In genomic region chr4:14924945-14925344, GRCh38 we compare ENCODE assay signal across 27 cellular contexts.
DNase-seq lines count a peak whose midpoint lies in the region; ATAC-seq and TF ChIP-seq lines count a peak whose summit lies in the region.
"Had no signal": no experiment of that assay in that cellular context is flagged by ENCODE, and none has a peak within 500 bp of the region (broad histone marks: within the 10 kb centered on the region; RNA-seq: fewer than 3 reads in every experiment).

No MANE protein-coding gene starts in this region.

- H3K4me3 Mint-ChIP-seq in MCF 10A (ENCODE audit: unreplicated experiment) = no peak overlapping the region
- H3K4me3 Mint-ChIP-seq in immature natural killer cell = no peak overlapping the region
- no peak overlapping the region for H3K4me3 Mint-ChIP-seq in type B pancreatic cell
- H3K4me3 Mint-ChIP-seq: activated B cell treated with CpG ODN at 0.5 μM for 24 hours; CD4-positive, CD25-positive, alpha-beta regulatory T cell; stimulated activated naive B cell treated with anti-CD40 and anti-IgM and Interleukin-4, amounts not matched to agents 10 μg/mL and 1 μg/mL and 100 μg/mL, for 72 hours had no signal

- BruUV-seq in MCF 10A (replicated peaks; lab: Mats Ljungman, UMichigan) = no TSS peak

- TF ChIP-seq CTCF in MCF 10A (IDR thresholded peaks at IDR 0.05; ENCODE audit: unreplicated experiment) = no peak
- no peak for TF ChIP-seq CTCF in breast epithelium (IDR thresholded peaks at IDR 0.05)
- TF ChIP-seq CTCF in type B pancreatic cell (conservative IDR thresholded peaks at IDR 0.05) = no peak
- no peak for TF ChIP-seq CTCF in body of pancreas (IDR thresholded peaks at IDR 0.05)

- 75 to 87% methylated on average over 2 of the region's 2 CpGs for WGBS in body of pancreas, 2 donors

- ATAC-seq in HG03045 (IDR thresholded peaks at IDR 0.05; ENCODE audit: unreplicated experiment) (no peak), body of pancreas (no peak)
- ATAC-seq: HCT116; SK-N-SH treated with all-trans-retinoic acid at 6 μM for 48 hours; stimulated activated naive B cell treated with anti-CD40 and anti-IgM and Interleukin-4, amounts not matched to agents 10 μg/mL and 1 μg/mL and 100 μg/mL, for 72 hours had no signal

- no peaks in the 10 kb centered on the region for H3K4me1 Mint-ChIP-seq in MCF 10A (ENCODE audit: insufficient read depth, unreplicated experiment)
- H3K4me1 Mint-ChIP-seq in immature natural killer cell = no peaks in the 10 kb centered on the region
- H3K4me1 Mint-ChIP-seq in type B pancreatic cell (ENCODE audit: unreplicated experiment) = no peaks in the 10 kb centered on the region
- H3K4me1 Mint-ChIP-seq: activated B cell treated with CpG ODN at 0.5 μM for 24 hours; CD4-positive, CD25-positive, alpha-beta regulatory T cell; stimulated activated naive B cell treated with anti-CD40 and anti-IgM and Interleukin-4, amounts not matched to agents 10 μg/mL and 1 μg/mL and 100 μg/mL, for 72 hours had no signal

- H3K27me3 Mint-ChIP-seq in MCF 10A (ENCODE audit: insufficient read depth, unreplicated experiment) (no peaks in the 10 kb centered on the region), immature natural killer cell (ENCODE audit: low read depth in 3 of 3) (no peaks in the 10 kb centered on the region), type B pancreatic cell (no peaks in the 10 kb centered on the region)
- H3K27me3 Mint-ChIP-seq: activated B cell treated with CpG ODN at 0.5 μM for 24 hours; CD4-positive, CD25-positive, alpha-beta regulatory T cell had no signal

- H3K27me3 ChIP-seq in breast epithelium (no peaks in the 10 kb centered on the region), body of pancreas (no peaks in the 10 kb centered on the region)
- H3K27me3 ChIP-seq: cardiac muscle cell, hepatocyte, neutrophil had no signal

- TF ChIP-seq POLR2A in breast epithelium (IDR thresholded peaks at IDR 0.05) = no peak
- TF ChIP-seq POLR2A in body of pancreas (IDR thresholded peaks at IDR 0.05) = no peak

- H3K4me3 ChIP-seq in breast epithelium (no peak overlapping the region), body of pancreas (no peak overlapping the region)
- H3K4me3 ChIP-seq: cardiac muscle cell, hepatocyte, prostate gland, skin epidermis had no signal

- CTCF ChIA-PET in MCF 10A (lab: Yijun Ruan, JAX) = no interaction called here

- H3K27ac Mint-ChIP-seq in MCF 10A (ENCODE audit: low read depth, unreplicated experiment) = no peak overlapping the region
- peak overlapping the region in 1 of 6 donors; percentile 29 for H3K27ac Mint-ChIP-seq in immature natural killer cell
- peak overlapping the region; percentile 77 for H3K27ac Mint-ChIP-seq in type B pancreatic cell
- H3K27ac Mint-ChIP-seq: activated B cell treated with CpG ODN at 0.5 μM for 24 hours; activated T-helper 2 cell treated with anti-CD3 and anti-CD28 coated beads, Interferon-gamma antibody, Interleukin-2, Interleukin-4, amounts not matched to agents 10 μg/mL and 5 μg/mL and 100 μg/mL, durations not matched to agents 14 hours and 24 hours and 36 hours; stimulated activated naive B cell treated with anti-CD40 and anti-IgM and Interleukin-4, amounts not matched to agents 10 μg/mL and 1 μg/mL and 100 μg/mL, for 72 hours had no signal

- H3K27ac ChIP-seq in breast epithelium (no peak overlapping the region), body of pancreas (no peak overlapping the region)
- H3K27ac ChIP-seq: cardiac muscle cell, hepatocyte, prostate gland, skin epidermis had no signal

- H3K9me3 Mint-ChIP-seq in MCF 10A (ENCODE audit: unreplicated experiment) = no peaks in the 10 kb centered on the region
- no peaks in the 10 kb centered on the region for H3K9me3 Mint-ChIP-seq in immature natural killer cell
- peaks cover 7% of the 10 kb centered on the region for H3K9me3 Mint-ChIP-seq in type B pancreatic cell
- H3K9me3 Mint-ChIP-seq: activated B cell treated with CpG ODN at 0.5 μM for 24 hours; activated T-helper 2 cell treated with anti-CD3 and anti-CD28 coated beads, Interferon-gamma antibody, Interleukin-2, Interleukin-4, amounts not matched to agents 10 μg/mL and 5 μg/mL and 100 μg/mL, durations not matched to agents 14 hours and 24 hours and 36 hours; CD4-positive, CD25-positive, alpha-beta regulatory T cell; stimulated activated naive B cell treated with anti-CD40 and anti-IgM and Interleukin-4, amounts not matched to agents 10 μg/mL and 1 μg/mL and 100 μg/mL, for 72 hours had no signal

- POLR2A ChIA-PET in MCF 10A (lab: Yijun Ruan, JAX) = interaction anchor here (1.3 kb wide), 1 partner anchor 76 kb away, joined by 4 read pairs; no protein-coding TSS in a partner anchor

- H3K9me3 ChIP-seq in breast epithelium (no peaks in the 10 kb centered on the region), body of pancreas (no peaks in the 10 kb centered on the region)
- H3K9me3 ChIP-seq: neutrophil, prostate gland had no signal

- H3K4me1 ChIP-seq in breast epithelium (no peaks in the 10 kb centered on the region), body of pancreas (no peaks in the 10 kb centered on the region)
- H3K4me1 ChIP-seq: prostate gland had no signal

- H3K36me3 Mint-ChIP-seq in MCF 10A (ENCODE audit: insufficient read depth, unreplicated experiment) (no peaks in the 10 kb centered on the region), immature natural killer cell (no peaks in the 10 kb centered on the region), type B pancreatic cell (no peaks in the 10 kb centered on the region)
- H3K36me3 Mint-ChIP-seq: CD4-positive, CD25-positive, alpha-beta regulatory T cell; stimulated activated naive B cell treated with anti-CD40 and anti-IgM and Interleukin-4, amounts not matched to agents 10 μg/mL and 1 μg/mL and 100 μg/mL, for 72 hours had no signal

- intact Hi-C loops in MCF 10A (cut with micrococcal nuclease) (no loop called here), breast epithelium (cut with DNase I; ENCODE audit: low total_unique reads) (no loop called here), body of pancreas (cut with DNase I) (no loop called here)

- H3K36me3 ChIP-seq in breast epithelium = no peaks in the 10 kb centered on the region
- H3K36me3 ChIP-seq in body of pancreas (replicated peaks in 1 of 2; ENCODE audit: insufficient read depth in 1 of 2, low read depth in 2 of 2) = no peaks in the 10 kb centered on the region
- H3K36me3 ChIP-seq: cardiac muscle cell, neutrophil, prostate gland had no signal

- DNase-seq in MCF 10A (ENCODE audit: unreplicated experiment) (peak; percentile 22), breast epithelium (ENCODE audit: low spot score in 2 of 2) (no peak), SW480 (ENCODE audit: low spot score) (peak; percentile 2), immature natural killer cell (peak in 2 of 3 donors; percentile 5 to 15), type B pancreatic cell (ENCODE audit: extremely low spot score, unreplicated experiment) (no peak), GM19240 (ENCODE audit: insufficient read length, low spot score) (no peak), body of pancreas (no peak)
- DNase-seq: activated B cell treated with CpG ODN at 0.5 μM for 24 hours; DMS153; foreskin fibroblast; KG1; NCI-H1694 treated with DMSO at 0.1 percent for 48 hours; NCI-H2171 treated with DMSO at 0.1 percent for 48 hours; NCI-H526 treated with DMSO at 0.1 percent for 48 hours; RPMI8226; stimulated activated naive B cell treated with anti-CD40 and anti-IgM and Interleukin-4, amounts not matched to agents 10 μg/mL and 1 μg/mL and 100 μg/mL, for 72 hours; T1000 had no signal

Comparison
In these comparisons a context has a peak if more than half of its experiments do, and no peak if none do; other contexts are left out.
1. DNase-seq: peak in MCF 10A (single experiment), SW480 (single experiment) and immature natural killer cell (2 of 3); none in breast epithelium (0 of 2), type B pancreatic cell (single experiment), GM19240 (single experiment) and body of pancreas (0 of 4).